ENCODE assay signal across 9 cellular contexts in the genomic region with DNA sequence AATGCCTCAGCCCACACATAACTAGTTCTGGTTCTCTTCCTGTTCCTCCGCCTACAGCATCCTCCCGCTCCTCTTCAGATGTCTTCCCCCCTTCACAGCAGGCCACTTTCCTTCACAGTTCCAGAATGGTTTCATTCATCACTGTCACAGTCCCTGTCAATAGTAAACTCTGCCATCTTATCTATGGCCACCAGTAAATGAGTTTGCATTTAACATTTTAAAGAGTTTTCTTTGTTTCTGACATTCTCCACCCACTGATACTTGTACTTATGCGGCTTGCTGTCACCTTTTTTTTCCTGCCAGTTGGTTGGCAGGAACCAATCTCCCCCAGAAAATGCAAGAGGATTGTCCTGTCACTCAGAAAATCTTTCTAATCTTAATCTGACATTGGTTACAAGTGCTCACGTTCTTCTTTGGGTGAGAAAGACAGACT.
DNase-seq lines count a peak whose midpoint lies in the region; ATAC-seq and TF ChIP-seq lines count a peak whose summit lies in the region.
"Had no signal": no experiment of that assay in that cellular context is flagged by ENCODE, and none has a peak within 500 bp of the region (broad histone marks: within the 10 kb centered on the region; RNA-seq: fewer than 3 reads in every experiment).

No MANE protein-coding gene starts in this region.

- H3K36me3 Mint-ChIP-seq in Caco-2 (ENCODE audit: insufficient read depth, unreplicated experiment) = no peaks in the 10 kb centered on the region
- H3K36me3 Mint-ChIP-seq in CD4-positive, alpha-beta memory T cell = no peaks in the 10 kb centered on the region

- BruUV-seq in Caco-2 (replicated peaks; lab: Mats Ljungman, UMichigan) = no TSS peak

- no peak overlapping the region for H3K27ac Mint-ChIP-seq in Caco-2 (ENCODE audit: unreplicated experiment)
- H3K27ac Mint-ChIP-seq in CD4-positive, alpha-beta memory T cell = no peak overlapping the region

- 20 to 36% (median 24%) methylated on average over 4 of the region's 4 CpGs for WGBS in psoas muscle, 3 donors

- POLR2A ChIA-PET in Caco-2 (lab: Charles Lee) = no interaction called here
- POLR2A ChIA-PET in CD4-positive, alpha-beta memory T cell (lab: Charles Lee; ENCODE audit: partially characterized antibody) = no interaction called here

- ATAC-seq in GM18519 (IDR thresholded peaks at IDR 0.05; ENCODE audit: low FRiP score, unreplicated experiment) (peak; percentile 30), GM21526 (IDR thresholded peaks at IDR 0.05; ENCODE audit: low FRiP score, unreplicated experiment) (peak; percentile 59), HG03280 (IDR thresholded peaks at IDR 0.05; ENCODE audit: unreplicated experiment) (peak; percentile 25), psoas muscle (no peak)

- H3K4me3 ChIP-seq in Caco-2 (ENCODE audit: low read depth, low read length) = no peak overlapping the region
- H3K4me3 ChIP-seq in CD4-positive, alpha-beta memory T cell (ENCODE audit: low read length in 2 of 2) = no peak overlapping the region
- H3K4me3 ChIP-seq in psoas muscle = no peak overlapping the region

- intact Hi-C loops in Caco-2 (cut with micrococcal nuclease; ENCODE audit: unreplicated experiment) (no loop called here), psoas muscle (cut with DNase I) (no loop called here)
- intact Hi-C loops in CD4-positive, alpha-beta memory T cell (cut with micrococcal nuclease) = no loop called here

- H3K36me3 ChIP-seq in Caco-2 (ENCODE audit: control insufficient read depth, insufficient read depth, low read length) (no peaks in the 10 kb centered on the region), psoas muscle (ENCODE audit: insufficient read depth in 1 of 2, low read depth in 1 of 2) (no peaks in the 10 kb centered on the region)
- H3K36me3 ChIP-seq in CD4-positive, alpha-beta memory T cell (ENCODE audit: insufficient read depth, low read length) = no peaks in the 10 kb centered on the region

- no peak overlapping the region for H3K27ac ChIP-seq in CD4-positive, alpha-beta memory T cell (ENCODE audit: low read depth, low read length)
- no peak overlapping the region for H3K27ac ChIP-seq in psoas muscle
- H3K27ac ChIP-seq: HL-60 had no signal

- H3K27me3 ChIP-seq in Caco-2 (replicated peaks; ENCODE audit: control insufficient read depth, insufficient read depth, low read length) = no peaks in the 10 kb centered on the region
- H3K27me3 ChIP-seq in CD4-positive, alpha-beta memory T cell (ENCODE audit: insufficient read depth, low read length) = no peaks in the 10 kb centered on the region
- H3K27me3 ChIP-seq in psoas muscle (ENCODE audit: insufficient read depth in 3 of 3, low read length in 2 of 3) = no peaks in the 10 kb centered on the region

- DNase-seq in iPS-NIHi11 (ENCODE audit: low spot score) (peak; percentile 3), Caco-2 (no peak), C1 segment of cervical spinal cord (lab: John Stamatoyannopoulos, UW) (no peak), psoas muscle (no peak)
- no peak for DNase-seq in CD4-positive, alpha-beta memory T cell

- no peaks in the 10 kb centered on the region for H3K27me3 Mint-ChIP-seq in Caco-2 (ENCODE audit: insufficient read depth, unreplicated experiment)
- peaks cover 0 to 1% of the 10 kb centered on the region in 2 donors for H3K27me3 Mint-ChIP-seq in CD4-positive, alpha-beta memory T cell

- no peaks in the 10 kb centered on the region for H3K4me1 Mint-ChIP-seq in Caco-2 (ENCODE audit: low read depth, unreplicated experiment)
- H3K4me1 Mint-ChIP-seq in CD4-positive, alpha-beta memory T cell = peaks cover 4 to 10% (median 7%) of the 10 kb centered on the region in 4 donors

- H3K4me1 ChIP-seq in Caco-2 (no peaks in the 10 kb centered on the region), psoas muscle (no peaks in the 10 kb centered on the region)
- no peaks in the 10 kb centered on the region for H3K4me1 ChIP-seq in CD4-positive, alpha-beta memory T cell (ENCODE audit: insufficient read depth, low read length)

- CTCF ChIA-PET in Caco-2 (lab: Charles Lee) = no interaction called here
- CTCF ChIA-PET in CD4-positive, alpha-beta memory T cell (lab: Charles Lee; ENCODE audit: partially characterized antibody) = no interaction called here

- TF ChIP-seq CTCF in Caco-2 (IDR thresholded peaks at IDR 0.05; ENCODE audit: insufficient read depth in 1 of 2, low read depth in 1 of 2, low read length in 1 of 2, severe bottlenecking in 1 of 2, unreplicated experiment in 1 of 2) = no peak
- no peak for TF ChIP-seq CTCF in psoas muscle (IDR thresholded peaks at IDR 0.05)

- no peaks in the 10 kb centered on the region for H3K9me3 Mint-ChIP-seq in Caco-2 (ENCODE audit: unreplicated experiment)
- H3K9me3 Mint-ChIP-seq in CD4-positive, alpha-beta memory T cell = no peaks in the 10 kb centered on the region

- no peak overlapping the region for H3K4me3 Mint-ChIP-seq in Caco-2 (ENCODE audit: unreplicated experiment)
- peak overlapping the region in 3 of 8 donors; percentile 4 to 40 (median 30) for H3K4me3 Mint-ChIP-seq in CD4-positive, alpha-beta memory T cell

- no peaks in the 10 kb centered on the region for H3K9me3 ChIP-seq in Caco-2
- no peaks in the 10 kb centered on the region for H3K9me3 ChIP-seq in CD4-positive, alpha-beta memory T cell (ENCODE audit: control insufficient read depth in 1 of 2, low read length in 2 of 2)
- no peaks in the 10 kb centered on the region for H3K9me3 ChIP-seq in psoas muscle

Comparison
In these comparisons a context has a peak if more than half of its experiments do, and no peak if none do; other contexts are left out.
1. ATAC-seq: peak in GM18519 (single experiment), GM21526 (single experiment) and HG03280 (single experiment); none in psoas muscle (0 of 4).